Comparison of ENCODE assay signal across 8 cellular contexts in genomic region chr2:203461736-203462135, GRCh38.
"Had no signal": no experiment of that assay in that cellular context is flagged by ENCODE, and none has a peak within 500 bp of the region (broad histone marks: within the 10 kb centered on the region; RNA-seq: fewer than 3 reads in every experiment).

No MANE protein-coding gene starts in this region.

- DNase-seq: activated CD4-positive, alpha-beta T cell treated with anti-CD3 and anti-CD28 coated beads, Interleukin-2, amount 50 U/mL, for 1 hour; activated T-cell treated with anti-CD3 and anti-CD28 coated beads for 4 hours; amygdala; cerebellar nuclear complex; hippocampal formation; small intestine had no signal

- H3K9me3 Mint-ChIP-seq: activated naive CD4-positive, alpha-beta T cell treated with anti-CD3 and anti-CD28 coated beads, Interleukin-2, amount 50 U/mL, for 24 hours had no signal

- H3K4me3 ChIP-seq: right atrium auricular region had no signal

- H3K4me3 Mint-ChIP-seq: activated naive CD4-positive, alpha-beta T cell treated with anti-CD3 and anti-CD28 coated beads, Interleukin-2, amount 50 U/mL, for 24 hours had no signal

- H3K27ac Mint-ChIP-seq: activated naive CD4-positive, alpha-beta T cell treated with anti-CD3 and anti-CD28 coated beads, Interleukin-2, amount 50 U/mL, for 24 hours had no signal

- H3K27me3 Mint-ChIP-seq: activated naive CD4-positive, alpha-beta T cell treated with anti-CD3 and anti-CD28 coated beads, Interleukin-2, amount 50 U/mL, for 24 hours had no signal

- H3K4me1 Mint-ChIP-seq: activated naive CD4-positive, alpha-beta T cell treated with anti-CD3 and anti-CD28 coated beads, Interleukin-2, amount 50 U/mL, for 24 hours had no signal

- H3K27ac ChIP-seq: right atrium auricular region had no signal

- H3K9me3 ChIP-seq: right atrium auricular region had no signal
